In the genomic region with DNA sequence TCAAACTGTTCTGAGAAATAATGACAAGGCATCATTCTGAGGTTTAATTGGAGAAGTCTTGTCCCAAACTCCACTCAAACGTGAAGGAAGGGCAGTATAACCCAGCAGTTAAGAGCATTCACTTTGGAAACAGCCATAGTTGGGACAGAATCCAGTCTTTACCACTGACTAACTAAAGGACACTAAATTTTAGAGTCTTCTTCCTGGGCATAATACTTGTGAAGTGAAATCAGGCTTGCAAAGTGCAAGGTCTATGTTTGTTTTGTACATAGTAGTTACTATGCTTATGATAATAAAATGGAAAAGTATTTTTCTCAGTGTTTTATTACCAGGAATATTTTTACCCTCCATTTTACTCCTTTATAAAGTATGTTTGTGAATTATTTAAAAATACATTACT, we compare ENCODE assay signal across 24 cellular contexts.
A peak's percentile ranks its signal among the peaks of the same experiment; 100 is the strongest.
DNase-seq lines count a peak whose midpoint lies in the region; ATAC-seq, FAIRE-seq and TF ChIP-seq lines count a peak whose summit lies in the region.
"Had no signal": no experiment of that assay in that cellular context is flagged by ENCODE, and none has a peak within 500 bp of the region (broad histone marks: within the 10 kb centered on the region; RNA-seq: fewer than 3 reads in every experiment).

No MANE protein-coding gene starts in this region.

- H3K79me2 ChIP-seq in GM23338 (replicated peaks; ENCODE audit: insufficient read depth) (no peaks in the 10 kb centered on the region), H1 (ENCODE audit: control insufficient read depth in 1 of 2, insufficient read depth in 2 of 2, low read length in 2 of 2) (no peaks in the 10 kb centered on the region)

- H3K27me3 ChIP-seq in GM23338 (ENCODE audit: insufficient read depth) (no peaks in the 10 kb centered on the region), H1 (replicated peaks in 1 of 4; ENCODE audit: control insufficient read depth in 3 of 4, extremely low read depth in 1 of 4, insufficient read depth in 3 of 4, low read length in 3 of 4) (no peaks in the 10 kb centered on the region), mucosa of rectum (ENCODE audit: control insufficient read depth in 2 of 2, insufficient read depth in 2 of 2, low read length in 2 of 2) (no peaks in the 10 kb centered on the region)
- H3K27me3 ChIP-seq: BE2C had no signal

- no peaks in the 10 kb centered on the region for H3F3A ChIP-seq in GM23338 (replicated peaks; ENCODE audit: low read depth)

- H3K56ac ChIP-seq in H1 (replicated peaks; ENCODE audit: insufficient read length, low read depth, low read length) = no peak overlapping the region

- H3K4me3 Mint-ChIP-seq in GM23338 (no peak overlapping the region), glutamatergic neuron (ENCODE audit: unreplicated experiment) (no peak overlapping the region)
- peak overlapping the region; percentile 50 for H3K4me3 Mint-ChIP-seq in activated T-helper 17 cell treated with anti-CD3 and anti-CD28 coated beads, Interleukin-2, amount 50 U/mL, for 72 hours
- no peak overlapping the region for H3K4me3 Mint-ChIP-seq in activated CD8-positive, alpha-beta T cell treated with anti-CD3 and anti-CD28 coated beads for 36 hours
- H3K4me3 Mint-ChIP-seq: CD4-positive, CD25-positive, alpha-beta regulatory T cell; CD8-positive, alpha-beta memory T cell; H9; IgD-negative memory B cell had no signal

- H2BK15ac ChIP-seq in H1 (ENCODE audit: low read length) = peak overlapping the region; percentile 88; the same call in 1 of the 2 replicates

- no peaks in the 10 kb centered on the region for H3K4me1 ChIP-seq in GM23338 (ENCODE audit: insufficient read depth)
- H3K4me1 ChIP-seq in H1 (replicated peaks in 1 of 4; ENCODE audit: control insufficient read depth in 3 of 4, insufficient read depth in 4 of 4, low read length in 3 of 4) = peaks cover 0 to 2% (median 0%) of the 10 kb centered on the region in 4 experiments; a peak in 1 of 7 replicates
- H3K4me1 ChIP-seq in mucosa of rectum (ENCODE audit: control insufficient read depth in 2 of 2, insufficient read depth in 2 of 2, low read length in 2 of 2) = peaks cover 9 to 11% of the 10 kb centered on the region in 2 donors
- H3K4me1 ChIP-seq: BE2C had no signal

- intact Hi-C loops in activated CD8-positive, alpha-beta T cell treated with anti-CD3 and anti-CD28 coated beads for 36 hours (cut with micrococcal nuclease) = loop anchor here (5.0 kb wide), 1 partner anchor 106 kb away; no protein-coding TSS in a partner anchor

- TF ChIP-seq EP300 in H1 (IDR thresholded peaks at IDR 0.05; ENCODE audit: borderline replicate concordance in 1 of 2, low read depth in 2 of 2, low read length in 2 of 2) = no peak

- H3K4me2 ChIP-seq in GM23338 = no peak overlapping the region
- no peak overlapping the region for H3K4me2 ChIP-seq in H1 (ENCODE audit: insufficient read depth in 1 of 2, low read depth in 2 of 2, low read length in 2 of 2)

- no peak for TF ChIP-seq RAD21 in H1 (IDR thresholded peaks at IDR 0.05 in 1 of 2, conservative IDR thresholded peaks at IDR 0.05 in 1 of 2; ENCODE audit: low read depth in 2 of 2, low read length in 2 of 2)

- H2AK5ac ChIP-seq in H1 (ENCODE audit: low read depth, low read length) = no peak overlapping the region

- no peak overlapping the region for H3K14ac ChIP-seq in H1 (ENCODE audit: insufficient read length)

- POLR2A ChIA-PET in H1 (lab: Charles Lee; ENCODE audit: partially characterized antibody) = no interaction called here
- POLR2A ChIA-PET in activated CD8-positive, alpha-beta T cell treated with anti-CD3 and anti-CD28 coated beads for 36 hours (lab: Charles Lee) = no interaction called here

- H3K9ac ChIP-seq in H1 (replicated peaks in 1 of 4; ENCODE audit: extremely low read depth in 1 of 4, low read depth in 3 of 4, low read length in 3 of 4) (no peak overlapping the region), mucosa of rectum (ENCODE audit: low read depth in 1 of 2, low read length in 2 of 2) (no peak overlapping the region)
- H3K9ac ChIP-seq: GM23248 had no signal

- FAIRE-seq in H1 (lab: Jason Lieb, UNC) = no peak
- FAIRE-seq: A204.1, GM12878, HepG2 had no signal

- H3K36me3 ChIP-seq in GM23338 (ENCODE audit: insufficient read depth) (no peaks in the 10 kb centered on the region), H1 (ENCODE audit: control insufficient read depth in 2 of 4, insufficient read depth in 4 of 4, low read length in 3 of 4) (no peaks in the 10 kb centered on the region), mucosa of rectum (ENCODE audit: control insufficient read depth in 2 of 2, insufficient read depth in 2 of 2, low read length in 2 of 2) (no peaks in the 10 kb centered on the region)
- H3K36me3 ChIP-seq: BE2C had no signal

- CTCF ChIA-PET in H1 (lab: Charles Lee; ENCODE audit: partially characterized antibody) = no interaction called here
- CTCF ChIA-PET in activated CD8-positive, alpha-beta T cell treated with anti-CD3 and anti-CD28 coated beads for 36 hours (lab: Charles Lee) = no interaction called here

- no peaks in the 10 kb centered on the region for H3K23me2 ChIP-seq in H1 (ENCODE audit: low read depth, low read length)

- no peak for DNase-seq in GM23338 (ENCODE audit: low spot score)
- no peak for DNase-seq in H1 (ENCODE audit: low read depth in 1 of 2, low spot score in 2 of 2)
- no peak for DNase-seq in glutamatergic neuron
- no peak for DNase-seq in epidermal melanocyte (ENCODE audit: insufficient read length, low spot score)
- no peak for DNase-seq in activated CD8-positive, alpha-beta T cell treated with anti-CD3 and anti-CD28 coated beads for 36 hours
- DNase-seq: ACHN; BE2C; C1 segment of cervical spinal cord; CD4-positive, CD25-positive, alpha-beta regulatory T cell; CD8-positive, alpha-beta memory T cell; COR-L47; DMS 273 treated with DMSO at 0.1 percent for 48 hours; DMS53; DND-41; EL; GM23248; H9 had no signal

- peaks cover 27% of the 10 kb centered on the region for H3K9me2 ChIP-seq in GM23338 (ENCODE audit: insufficient read depth)

- ATAC-seq in GM23338 (no peak), HG03095 (IDR thresholded peaks at IDR 0.05; ENCODE audit: unreplicated experiment) (no peak)
- ATAC-seq in activated T-helper 17 cell treated with anti-CD3 and anti-CD28 coated beads, Interleukin-2, amount 50 U/mL, for 72 hours (replicated peaks) = no peak
- no peak for ATAC-seq in activated CD8-positive, alpha-beta T cell treated with anti-CD3 and anti-CD28 coated beads for 36 hours
- ATAC-seq: GM12878, HepG2 had no signal

- H3K27me3 Mint-ChIP-seq in GM23338 (ENCODE audit: insufficient read depth, low read depth, poor library complexity) = peaks cover 4% of the 10 kb centered on the region
- H3K27me3 Mint-ChIP-seq in activated T-helper 17 cell treated with anti-CD3 and anti-CD28 coated beads, Interleukin-2, amount 50 U/mL, for 72 hours = peaks cover 10% of the 10 kb centered on the region
- H3K27me3 Mint-ChIP-seq in glutamatergic neuron (ENCODE audit: unreplicated experiment) = no peaks in the 10 kb centered on the region
- H3K27me3 Mint-ChIP-seq in activated CD8-positive, alpha-beta T cell treated with anti-CD3 and anti-CD28 coated beads for 36 hours = no peaks in the 10 kb centered on the region

- H4K8ac ChIP-seq in H1 (ENCODE audit: extremely low read depth, insufficient read depth, low read length) = no peak overlapping the region

- H4K20me1 ChIP-seq in GM23338 (replicated peaks; ENCODE audit: insufficient read depth) = no peaks in the 10 kb centered on the region
- H4K20me1 ChIP-seq in H1 (replicated peaks in 1 of 2; ENCODE audit: control insufficient read depth in 1 of 2, insufficient read depth in 2 of 2, low read length in 2 of 2) = no peaks in the 10 kb centered on the region

- H3K27ac Mint-ChIP-seq in GM23338 (no peak overlapping the region), glutamatergic neuron (ENCODE audit: unreplicated experiment) (no peak overlapping the region)
- H3K27ac Mint-ChIP-seq in activated T-helper 17 cell treated with anti-CD3 and anti-CD28 coated beads, Interleukin-2, amount 50 U/mL, for 72 hours = peak overlapping the region; percentile 87
- H3K27ac Mint-ChIP-seq in activated CD8-positive, alpha-beta T cell treated with anti-CD3 and anti-CD28 coated beads for 36 hours = no peak overlapping the region
- H3K27ac Mint-ChIP-seq: CD4-positive, CD25-positive, alpha-beta regulatory T cell; CD8-positive, alpha-beta memory T cell; H9; IgD-negative memory B cell had no signal

- no peak overlapping the region for H2BK5ac ChIP-seq in H1 (ENCODE audit: low read depth, low read length)

- H2BK120ac ChIP-seq in H1 (replicated peaks; ENCODE audit: low read depth, low read length) = no peak overlapping the region

- H2AFZ ChIP-seq in GM23338 (peak overlapping the region; percentile 6; the same call in 1 of the 2 replicates), H1 (ENCODE audit: low read length) (no peak overlapping the region)
- H2AFZ ChIP-seq: GM23248 had no signal

- no peak overlapping the region for H4K91ac ChIP-seq in H1 (replicated peaks; ENCODE audit: insufficient read length, low read length)

- no peaks in the 10 kb centered on the region for H3K79me1 ChIP-seq in H1 (ENCODE audit: low read depth, low read length)

- TF ChIP-seq CTCF in GM23338 (conservative IDR thresholded peaks at IDR 0.05; ENCODE audit: low read depth in 2 of 2) (no peak), H1 (IDR thresholded peaks at IDR 0.05; ENCODE audit: control extremely low read depth in 1 of 3, insufficient read depth in 1 of 3, low read depth in 1 of 3, low read length in 3 of 3) (no peak), glutamatergic neuron (IDR thresholded peaks at IDR 0.05; ENCODE audit: partially characterized antibody, unreplicated experiment) (no peak)
- no peak for TF ChIP-seq CTCF in activated CD8-positive, alpha-beta T cell treated with anti-CD3 and anti-CD28 coated beads for 36 hours (IDR thresholded peaks at IDR 0.05)

- peaks cover under 1% of the 10 kb centered on the region; the same call in 2 of the 3 replicates for H3K36me3 Mint-ChIP-seq in GM23338 (ENCODE audit: low read depth)
- no peaks in the 10 kb centered on the region for H3K36me3 Mint-ChIP-seq in activated T-helper 17 cell treated with anti-CD3 and anti-CD28 coated beads, Interleukin-2, amount 50 U/mL, for 72 hours (ENCODE audit: low read depth)
- H3K36me3 Mint-ChIP-seq in glutamatergic neuron (ENCODE audit: unreplicated experiment) = no peaks in the 10 kb centered on the region
- H3K36me3 Mint-ChIP-seq in activated CD8-positive, alpha-beta T cell treated with anti-CD3 and anti-CD28 coated beads for 36 hours (ENCODE audit: low read depth) = no peaks in the 10 kb centered on the region
- H3K36me3 Mint-ChIP-seq: CD4-positive, CD25-positive, alpha-beta regulatory T cell; IgD-negative memory B cell had no signal

- no peak overlapping the region for H3K18ac ChIP-seq in H1 (ENCODE audit: extremely low read depth, low read length)

- H3K4ac ChIP-seq in H1 (replicated peaks; ENCODE audit: insufficient read length, low read depth, low read length) = no peak overlapping the region

- H3K27ac ChIP-seq in GM23338 (ENCODE audit: low read depth) = no peak overlapping the region
- no peak overlapping the region for H3K27ac ChIP-seq in H1 (ENCODE audit: low read depth, low read length)
- H3K27ac ChIP-seq in mucosa of rectum (ENCODE audit: low read depth in 2 of 2, low read length in 2 of 2) = peak overlapping the region; percentile 7 to 53
- H3K27ac ChIP-seq: GM23248 had no signal

- no peak overlapping the region for H4K5ac ChIP-seq in H1 (ENCODE audit: insufficient read length, low read depth, low read length)

- no peak for TF ChIP-seq POLR2A in H1 (IDR thresholded peaks at IDR 0.05; ENCODE audit: control extremely low read depth in 1 of 2, low read depth in 2 of 2, low read length in 2 of 2)

- H3K9me3 Mint-ChIP-seq in GM23338 (peaks cover 2% of the 10 kb centered on the region; the same call in 2 of the 3 replicates), glutamatergic neuron (ENCODE audit: unreplicated experiment) (no peaks in the 10 kb centered on the region)
- peaks cover 13% of the 10 kb centered on the region for H3K9me3 Mint-ChIP-seq in activated T-helper 17 cell treated with anti-CD3 and anti-CD28 coated beads, Interleukin-2, amount 50 U/mL, for 72 hours
- H3K9me3 Mint-ChIP-seq in activated CD8-positive, alpha-beta T cell treated with anti-CD3 and anti-CD28 coated beads for 36 hours = peaks cover 2% of the 10 kb centered on the region
- H3K9me3 Mint-ChIP-seq: CD8-positive, alpha-beta memory T cell had no signal

- H3K9me3 ChIP-seq in H1 (ENCODE audit: insufficient read depth in 2 of 2, low read depth in 1 of 2, low read length in 1 of 2) (no peaks in the 10 kb centered on the region), mucosa of rectum (ENCODE audit: control insufficient read depth in 2 of 2, low read length in 2 of 2) (no peaks in the 10 kb centered on the region)
- H3K9me3 ChIP-seq: BE2C had no signal

- peaks cover 1% of the 10 kb centered on the region; the same call in 2 of the 3 replicates for H3K4me1 Mint-ChIP-seq in GM23338
- H3K4me1 Mint-ChIP-seq in activated T-helper 17 cell treated with anti-CD3 and anti-CD28 coated beads, Interleukin-2, amount 50 U/mL, for 72 hours = peaks cover 26% of the 10 kb centered on the region
- H3K4me1 Mint-ChIP-seq in glutamatergic neuron (ENCODE audit: low read depth, unreplicated experiment) = peaks cover 5% of the 10 kb centered on the region
- peaks cover 13% of the 10 kb centered on the region for H3K4me1 Mint-ChIP-seq in activated CD8-positive, alpha-beta T cell treated with anti-CD3 and anti-CD28 coated beads for 36 hours (ENCODE audit: low read depth)
- H3K4me1 Mint-ChIP-seq: CD4-positive, CD25-positive, alpha-beta regulatory T cell; IgD-negative memory B cell had no signal

- H3K23ac ChIP-seq in H1 (ENCODE audit: insufficient read length) = no peak overlapping the region

- H2BK20ac ChIP-seq in H1 (ENCODE audit: low read length) = no peak overlapping the region

- WGBS in H1 (ENCODE audit: extremely low coverage in 1 of 2, insufficient coverage in 1 of 2, insufficient read length in 1 of 2, insufficient replicate concordance in 2 of 2, low coverage in 1 of 2, low lambda C conversion rate in 2 of 2, missing lambda C conversion rate in 1 of 2), 2 experiments = 95% methylated on average over 1 of the region's 1 CpG; no CpG with 5 or more reads in 1 of the 2 experiments

- H2BK12ac ChIP-seq in H1 (ENCODE audit: low read depth, low read length) = no peak overlapping the region

- H3K4me3 ChIP-seq in GM23338 = no peak overlapping the region
- H3K4me3 ChIP-seq in H1 (ENCODE audit: extremely low read depth in 1 of 4, insufficient read depth in 2 of 4, low read depth in 3 of 4, low read length in 4 of 4) = no peak overlapping the region
- no peak overlapping the region for H3K4me3 ChIP-seq in mucosa of rectum (ENCODE audit: low read length in 2 of 2)
- H3K4me3 ChIP-seq: GM12878, GM23248 had no signal

Comparison
In these comparisons a context has a peak if more than half of its experiments do, and no peak if none do; other contexts are left out.
1. H3K27ac ChIP-seq: peak in mucosa of rectum (2 of 2); none in GM23338 (single experiment) and H1 (single experiment).